In genomic region chrX:151505796-151506195, GRCh38 we compare ENCODE assay signal across 10 cellular contexts. TPM values are rescaled to one million over a fixed set of nuclear protein-coding genes. Genes with fewer than 3 reads are reported as not detected.
A peak's percentile ranks its signal among the peaks of the same experiment; 100 is the strongest.
DNase-seq lines count a peak whose midpoint lies in the region; ATAC-seq and TF ChIP-seq lines count a peak whose summit lies in the region.
"Had no signal": no experiment of that assay in that cellular context is flagged by ENCODE, and none has a peak within 500 bp of the region (broad histone marks: within the 10 kb centered on the region; RNA-seq: fewer than 3 reads in every experiment).

No MANE protein-coding gene starts in this region.

- no peaks in the 10 kb centered on the region for H3K36me3 ChIP-seq in OCI-LY3 (replicated peaks; ENCODE audit: low read depth, low read length)

- no peaks in the 10 kb centered on the region for H3K9me3 ChIP-seq in OCI-LY3 (ENCODE audit: insufficient read depth, low read length)
- H3K9me3 ChIP-seq: mucosa of descending colon had no signal

- DNase-seq in DMS53 treated with DMSO at 0.1 percent for 48 hours (lab: John Stamatoyannopoulos, UW; ENCODE audit: unreplicated experiment), result peak; percentile 23
- peak; percentile 16 for DNase-seq in iPS-NIHi11 (ENCODE audit: low spot score)
- DNase-seq in T-helper 9 cell, result no peak
- DNase-seq in epidermal melanocyte (ENCODE audit: insufficient read length, low spot score), result no peak
- no peak for DNase-seq in mucosa of gallbladder (ENCODE audit: low spot score)
- DNase-seq: stimulated activated naive CD4-positive, alpha-beta T cell treated with Interleukin-2 at 50 U/mL for 16 hours had no signal

- H4K20me1 ChIP-seq in OCI-LY3 (ENCODE audit: insufficient read depth, low read length), result no peaks in the 10 kb centered on the region

- H3K4me3 ChIP-seq in OCI-LY3 (ENCODE audit: low read length), result no peak overlapping the region
- H3K4me3 ChIP-seq: mucosa of descending colon had no signal

- TF ChIP-seq CTCF in OCI-LY3 (IDR thresholded peaks at IDR 0.05; ENCODE audit: low read depth, low read length), result peak; percentile 53

- no peak overlapping the region for H3K27ac ChIP-seq in OCI-LY3 (ENCODE audit: low read length)

- no peaks in the 10 kb centered on the region for H3K79me2 ChIP-seq in OCI-LY3 (ENCODE audit: low read length)

- no peak overlapping the region for H2AFZ ChIP-seq in OCI-LY3 (ENCODE audit: low read depth, low read length)

- no peak overlapping the region for H3K9ac ChIP-seq in OCI-LY3 (ENCODE audit: low read length)

- H3K4me2 ChIP-seq in OCI-LY3 (ENCODE audit: low read length), result no peak overlapping the region

- no peaks in the 10 kb centered on the region for H3K27me3 ChIP-seq in OCI-LY3 (ENCODE audit: low read depth, low read length)

- no peaks in the 10 kb centered on the region for H3K4me1 ChIP-seq in OCI-LY3 (ENCODE audit: low read length)

- peak; percentile 50 for ATAC-seq in GM18511 (IDR thresholded peaks at IDR 0.05; ENCODE audit: unreplicated experiment)
- ATAC-seq in GM21717 (IDR thresholded peaks at IDR 0.05; ENCODE audit: unreplicated experiment), result no peak
- ATAC-seq: mucosa of descending colon had no signal

RNA-seq across cellular contexts. Expression of gene PASD1, which starts 57.7 kb away (rescaled TPM):
- not detected for total RNA-seq in mucosa of gallbladder
- total RNA-seq: mucosa of descending colon had no signal

Comparison
In these comparisons a context has a peak if more than half of its experiments do, and no peak if none do; other contexts are left out.
1. DNase-seq: peak in DMS53 treated with DMSO at 0.1 percent for 48 hours (single experiment) and iPS-NIHi11 (single experiment); none in T-helper 9 cell (single experiment), epidermal melanocyte (single experiment) and mucosa of gallbladder (single experiment).